In the genomic region with DNA sequence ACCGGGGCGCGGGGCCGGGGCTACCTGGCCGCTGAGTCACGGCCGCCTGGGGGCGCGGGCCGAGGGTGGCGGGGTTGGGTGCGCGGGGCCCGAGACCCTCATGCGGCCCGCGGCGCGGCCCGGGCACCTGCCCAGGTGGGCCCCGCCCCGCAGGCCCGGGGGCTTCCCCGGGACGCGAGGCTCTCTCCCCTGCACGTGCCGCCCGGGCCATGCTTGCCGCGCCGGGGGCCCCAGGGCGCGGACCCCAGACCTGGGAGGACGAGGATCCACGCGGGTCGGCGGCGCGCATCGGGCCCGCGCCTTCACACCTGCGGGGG, we compare ENCODE assay signal across 8 cellular contexts. TPM values are rescaled to one million over a fixed set of nuclear protein-coding genes. Genes with fewer than 3 reads are reported as not detected.
DNase-seq lines count a peak whose midpoint lies in the region; ATAC-seq and TF ChIP-seq lines count a peak whose summit lies in the region.

No MANE protein-coding gene starts in this region.

- peak overlapping the region; percentile 75 for H3K4me2 ChIP-seq in trophoblast cell (ENCODE audit: low read length)

- H2AFZ ChIP-seq in trophoblast cell (ENCODE audit: insufficient read depth, low read length, poor library complexity) = no peak overlapping the region

- no peak overlapping the region for H2BK5ac ChIP-seq in trophoblast cell (ENCODE audit: low read depth, low read length, poor library complexity)

- H3K79me2 ChIP-seq in trophoblast cell (ENCODE audit: control insufficient read depth, insufficient read depth, low read length, poor library complexity) = peaks cover 16% of the 10 kb centered on the region

- peaks cover 28% of the 10 kb centered on the region for H3K79me1 ChIP-seq in trophoblast cell (ENCODE audit: low read length)

- peak overlapping the region; percentile 6 for H3K27ac ChIP-seq in trophoblast cell (ENCODE audit: low read depth, low read length)

- H4K12ac ChIP-seq in trophoblast cell (ENCODE audit: low read depth, low read length) = no peak overlapping the region

- ATAC-seq in GM18498 (IDR thresholded peaks at IDR 0.05; ENCODE audit: unreplicated experiment) = peak; percentile 27
- peak; percentile 13 for ATAC-seq in HG03025 (IDR thresholded peaks at IDR 0.05; ENCODE audit: low FRiP score, unreplicated experiment)
- ATAC-seq in omental fat pad (ENCODE audit: low FRiP score) = no peak
- ATAC-seq in GM19452 (IDR thresholded peaks at IDR 0.05; ENCODE audit: unreplicated experiment) = no peak
- ATAC-seq in sciatic nerve = no peak

- H3K23ac ChIP-seq in trophoblast cell (ENCODE audit: low read length) = no peak overlapping the region

- H3K18ac ChIP-seq in trophoblast cell (ENCODE audit: low read length) = no peak overlapping the region

- no peak overlapping the region for H4K8ac ChIP-seq in trophoblast cell (ENCODE audit: low read depth, low read length)

- no peak for DNase-seq in choroid plexus epithelial cell (ENCODE audit: low read depth)
- DNase-seq in trophoblast cell = peak in 1 of 2 donors; percentile 44
- no peak for DNase-seq in omental fat pad (ENCODE audit: low spot score)
- DNase-seq in sciatic nerve (ENCODE audit: low spot score) = no peak
- no peak for DNase-seq in medulla oblongata (ENCODE audit: extremely low spot score)

- H3K4ac ChIP-seq in trophoblast cell (ENCODE audit: low read depth, low read length) = peak overlapping the region; percentile 66

- no peak overlapping the region for H2AK5ac ChIP-seq in trophoblast cell (ENCODE audit: low read length)

- peak overlapping the region; percentile 26 for H3K9ac ChIP-seq in trophoblast cell (ENCODE audit: low read length)

- H2BK120ac ChIP-seq in trophoblast cell (ENCODE audit: insufficient read depth, low read length, poor library complexity) = no peak overlapping the region

- H4K91ac ChIP-seq in trophoblast cell (ENCODE audit: low read depth, low read length) = peak overlapping the region; percentile 74

- peak overlapping the region; percentile 74 for H3K4me3 ChIP-seq in choroid plexus epithelial cell (ENCODE audit: low read depth, low read length)
- peak overlapping the region; percentile 76 for H3K4me3 ChIP-seq in trophoblast cell (ENCODE audit: low read depth, low read length)

- intact Hi-C loops in sciatic nerve (cut with DNase I) = no loop called here

- peaks cover 37 to 43% of the 10 kb centered on the region in 2 experiments for H3K4me1 ChIP-seq in trophoblast cell (ENCODE audit: control insufficient read depth in 1 of 2, insufficient read depth in 2 of 2, low read length in 2 of 2)

- no peak for TF ChIP-seq CTCF in choroid plexus epithelial cell (conservative IDR thresholded peaks at IDR 0.05; ENCODE audit: low read depth, low read length)
- no peak for TF ChIP-seq CTCF in omental fat pad (IDR thresholded peaks at IDR 0.05)

- no peak overlapping the region for H3K14ac ChIP-seq in trophoblast cell (ENCODE audit: low read length)

- H3K9me3 ChIP-seq in trophoblast cell (ENCODE audit: insufficient read depth, low read depth, low read length) = no peaks in the 10 kb centered on the region

- H3K27me3 ChIP-seq in trophoblast cell (ENCODE audit: insufficient read depth, low read length) = no peaks in the 10 kb centered on the region

- peaks cover 0 to 3% of the 10 kb centered on the region in 2 experiments for H3K36me3 ChIP-seq in trophoblast cell (ENCODE audit: control insufficient read depth in 1 of 2, insufficient read depth in 2 of 2, low read length in 2 of 2)

- H2BK12ac ChIP-seq in trophoblast cell (ENCODE audit: low read length) = no peak overlapping the region

- no CpG with 5 or more reads among the region's 45 CpGs for WGBS in trophoblast cell (ENCODE audit: extremely low coverage, insufficient coverage, insufficient read length)

RNA-seq across cellular contexts. Expression of a gene that starts 0.4 kb away (rescaled TPM):
- 55.4 and 60.1 TPM in 2 replicates for polyA plus RNA-seq in trophoblast cell (2013)
- 10 to 100 TPM; 30.7 to 57.6 (median 32.7) TPM for total RNA-seq in omental fat pad
- 57.2 TPM for total RNA-seq in sciatic nerve

RNA-seq across cellular contexts. Expression of a gene that starts 25.1 kb away (rescaled TPM):
- polyA plus RNA-seq in trophoblast cell (2013) = 10.0 and 10.7 TPM in 2 replicates
- total RNA-seq in omental fat pad (1 to 10 TPM in 1 of 4 donors, under 1 TPM in 2, not detected in 1; 0.19 to 3.1 (median 0.32) TPM), sciatic nerve (0.27 TPM)

RNA-seq across cellular contexts. Expression of a gene that starts 26.7 kb away (rescaled TPM):
- polyA plus RNA-seq in trophoblast cell (2013) = 35.4 and 39.0 TPM in 2 replicates
- 10 to 100 TPM; 22.4 to 39.4 (median 32.0) TPM for total RNA-seq in omental fat pad
- total RNA-seq in sciatic nerve = 78.4 TPM

RNA-seq across cellular contexts. Expression of a gene that starts 38.9 kb away (rescaled TPM):
- 11.7 and 12.0 TPM in 2 replicates for polyA plus RNA-seq in trophoblast cell (2013)
- total RNA-seq in omental fat pad (10 to 100 TPM; 22.0 to 37.7 (median 28.4) TPM), sciatic nerve (17.5 TPM)

Comparison
In these comparisons a context has a peak if more than half of its experiments do, and no peak if none do; other contexts are left out.
1. ATAC-seq: peak in GM18498 (single experiment) and HG03025 (single experiment); none in omental fat pad (single experiment), GM19452 (single experiment) and sciatic nerve (single experiment).